In the genomic region with DNA sequence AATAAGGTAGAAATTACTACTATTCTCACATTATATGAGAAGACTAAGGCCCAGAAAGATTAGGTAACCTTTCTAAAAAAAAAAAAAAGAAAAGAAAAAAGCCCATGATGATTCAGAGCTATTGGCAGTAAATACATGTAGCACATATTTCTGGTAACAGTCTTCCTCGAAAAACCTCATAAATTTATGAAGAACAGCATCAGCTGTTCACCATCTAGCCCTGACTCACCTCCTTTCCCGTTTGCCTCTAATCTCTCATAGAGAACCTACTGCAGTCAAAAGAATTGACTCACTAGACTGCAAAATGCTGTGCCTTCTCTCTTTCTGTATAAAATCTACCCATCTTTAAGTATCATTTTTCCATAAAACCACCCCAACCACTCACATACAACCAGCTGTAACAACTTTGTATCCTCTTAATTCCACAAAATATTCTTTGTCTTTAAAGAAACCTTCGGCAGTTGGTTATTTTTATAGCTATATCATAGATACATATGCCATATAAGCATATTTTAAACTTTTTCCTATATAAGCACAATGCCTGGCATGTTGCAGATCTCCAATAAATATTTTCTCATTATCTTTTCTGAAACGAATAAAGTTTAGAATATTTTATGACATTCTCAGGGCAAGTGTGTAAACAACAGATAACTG, we compare ENCODE assay signal across 13 cellular contexts.
DNase-seq lines count a peak whose midpoint lies in the region; ATAC-seq and TF ChIP-seq lines count a peak whose summit lies in the region.
"Had no signal": no experiment of that assay in that cellular context is flagged by ENCODE, and none has a peak within 500 bp of the region (broad histone marks: within the 10 kb centered on the region; RNA-seq: fewer than 3 reads in every experiment).

No MANE protein-coding gene starts in this region.

- CTCF ChIA-PET in HEK293 (lab: Yijun Ruan, JAX): interaction anchor here (3.0 kb wide), 1 partner anchor 102 kb away, joined by 13 read pairs; no protein-coding TSS in a partner anchor

- POLR2A ChIA-PET in HEK293 (lab: Yijun Ruan, JAX): no interaction called here

- no peaks in the 10 kb centered on the region for H3K27me3 ChIP-seq in left lung

- DNase-seq in AG08395 (ENCODE audit: low spot score): peak; percentile 87
- DNase-seq in astrocyte of the hippocampus (ENCODE audit: low read depth, low spot score): peak; percentile 79
- no peak for DNase-seq in left lung
- DNase-seq in HPDE6-E6E7 (ENCODE audit: extremely low spot score): no peak
- DNase-seq: activated T-cell treated with anti-CD3 and anti-CD28 coated beads, Interleukin-2, amount 50 U/mL, for 48 hours; foreskin melanocyte; naive B cell; NCI-H1105 had no signal

- intact Hi-C loops in left lung (cut with DNase I): no loop called here

- ATAC-seq in left lung: peak; percentile 66
- ATAC-seq in HG03159 (IDR thresholded peaks at IDR 0.05; ENCODE audit: unreplicated experiment): no peak
- no peak for ATAC-seq in HG03175 (IDR thresholded peaks at IDR 0.05; ENCODE audit: unreplicated experiment)
- ATAC-seq in GM18867 (IDR thresholded peaks at IDR 0.05; ENCODE audit: unreplicated experiment): no peak

- H3K4me3 ChIP-seq in HEK293 (ENCODE audit: low read depth, low read length): no peak overlapping the region
- H3K4me3 ChIP-seq in left lung: peak overlapping the region in 1 of 2 donors; percentile 28
- H3K4me3 ChIP-seq: SK-N-MC had no signal

- H3K4me1 ChIP-seq in HEK293 (ENCODE audit: control insufficient read depth, insufficient read depth, low read length): peaks cover 8% of the 10 kb centered on the region
- no peaks in the 10 kb centered on the region for H3K4me1 ChIP-seq in left lung

- TF ChIP-seq CTCF in HEK293 (tag by site-specific recombination; IDR thresholded peaks at IDR 0.05) (no peak), left lung (IDR thresholded peaks at IDR 0.05) (no peak)

- H3K9me3 ChIP-seq in HEK293 (ENCODE audit: control insufficient read depth, insufficient read depth, low read depth, low read length) (no peaks in the 10 kb centered on the region), left lung (no peaks in the 10 kb centered on the region)

- H3K36me3 ChIP-seq in HEK293 (ENCODE audit: control insufficient read depth in 2 of 2, insufficient read depth in 1 of 2, low read length in 2 of 2) (no peaks in the 10 kb centered on the region), left lung (no peaks in the 10 kb centered on the region)

- no peak overlapping the region for H3K27ac ChIP-seq in HEK293 (ENCODE audit: extremely low read depth, low read depth, low read length)
- H3K27ac ChIP-seq in left lung: peak overlapping the region in 1 of 2 donors; percentile 37
- H3K27ac ChIP-seq: SK-N-MC had no signal

TF ChIP-seq in HEK293, 187 proteins besides CTCF, POLR2A, EP300 and RAD21:
- TF ChIP-seq, protein P1, sequence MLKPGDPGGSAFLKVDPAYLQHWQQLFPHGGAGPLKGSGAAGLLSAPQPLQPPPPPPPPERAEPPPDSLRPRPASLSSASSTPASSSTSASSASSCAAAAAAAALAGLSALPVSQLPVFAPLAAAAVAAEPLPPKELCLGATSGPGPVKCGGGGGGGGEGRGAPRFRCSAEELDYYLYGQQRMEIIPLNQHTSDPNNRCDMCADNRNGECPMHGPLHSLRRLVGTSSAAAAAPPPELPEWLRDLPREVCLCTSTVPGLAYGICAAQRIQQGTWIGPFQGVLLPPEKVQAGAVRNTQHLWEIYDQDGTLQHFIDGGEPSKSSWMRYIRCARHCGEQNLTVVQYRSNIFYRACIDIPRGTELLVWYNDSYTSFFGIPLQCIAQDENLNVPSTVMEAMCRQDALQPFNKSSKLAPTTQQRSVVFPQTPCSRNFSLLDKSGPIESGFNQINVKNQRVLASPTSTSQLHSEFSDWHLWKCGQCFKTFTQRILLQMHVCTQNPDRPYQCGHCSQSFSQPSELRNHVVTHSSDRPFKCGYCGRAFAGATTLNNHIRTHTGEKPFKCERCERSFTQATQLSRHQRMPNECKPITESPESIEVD (tag by site-specific recombination; IDR thresholded peaks at IDR 0.05): peak; percentile 69
- TF ChIP-seq ZNF214 (tag by site-specific recombination; IDR thresholded peaks at IDR 0.05; ENCODE audit: borderline replicate concordance): no peak
- TF ChIP-seq ZNF629 (tag by site-specific recombination; IDR thresholded peaks at IDR 0.05): peak; percentile 42; the same call in 1 of the 2 replicates

Comparison
In these comparisons a context has a peak if more than half of its experiments do, and no peak if none do; other contexts are left out.
1. DNase-seq: peak in AG08395 (single experiment) and astrocyte of the hippocampus (single experiment); none in left lung (0 of 2) and HPDE6-E6E7 (single experiment).